Comparison of ENCODE assay signal across 8 cellular contexts in genomic region chr7:92832623-92833023, GRCh38. TPM values are rescaled to one million over a fixed set of nuclear protein-coding genes. Genes with fewer than 3 reads are reported as not detected.
DNase-seq lines count a peak whose midpoint lies in the region; ATAC-seq and TF ChIP-seq lines count a peak whose summit lies in the region.

No MANE protein-coding gene starts in this region.

- TF ChIP-seq CTCF in AG04449 (IDR thresholded peaks at IDR 0.05; ENCODE audit: insufficient read depth, low read length, missing control alignments), result no peak
- TF ChIP-seq CTCF in cardiac fibroblast (IDR thresholded peaks at IDR 0.05; ENCODE audit: low read depth, low read length), result no peak
- TF ChIP-seq CTCF in omental fat pad (IDR thresholded peaks at IDR 0.05), result no peak

- peaks cover 3% of the 10 kb centered on the region; the same call in 1 of the 2 replicates for H3K27me3 ChIP-seq in Karpas-422 (ENCODE audit: low read length)

- no peaks in the 10 kb centered on the region for H3K9me3 ChIP-seq in Karpas-422 (ENCODE audit: low read length)

- H3K79me2 ChIP-seq in Karpas-422 (ENCODE audit: low read length), result peaks cover 66% of the 10 kb centered on the region

- no peaks in the 10 kb centered on the region for H4K20me1 ChIP-seq in Karpas-422 (ENCODE audit: insufficient read depth, low read depth, low read length)

- peak overlapping the region; percentile 84 for H3K4me2 ChIP-seq in Karpas-422 (ENCODE audit: low read depth, low read length, poor library complexity, severe bottlenecking)

- peaks cover 0 to 4% (median 0%) of the 10 kb centered on the region in 3 donors for H3K36me3 Mint-ChIP-seq in naive thymus-derived CD8-positive, alpha-beta T cell

- H3K9me2 ChIP-seq in Karpas-422 (replicated peaks; ENCODE audit: insufficient read depth, low read length), result no peaks in the 10 kb centered on the region

- ATAC-seq in GM19351 (IDR thresholded peaks at IDR 0.05; ENCODE audit: unreplicated experiment) (peak; percentile 3), omental fat pad (ENCODE audit: low FRiP score) (no peak), GM21619 (IDR thresholded peaks at IDR 0.05; ENCODE audit: unreplicated experiment) (no peak)
- ATAC-seq in naive thymus-derived CD8-positive, alpha-beta T cell, result peak; percentile 1 to 3

- CTCF ChIA-PET in AG04449 (lab: Yijun Ruan, JAX), result interaction anchor here (0.7 to 3.7 kb wide), 15 partner anchors 17 to 227 kb away, joined by 3 to 22 read pairs (median 3); no protein-coding TSS in a partner anchor

- peak overlapping the region; percentile 72 for H3K9ac ChIP-seq in Karpas-422 (ENCODE audit: low read length)

- H2AFZ ChIP-seq in Karpas-422 (ENCODE audit: low read length), result peak overlapping the region; percentile 4

- peak overlapping the region; percentile 85 for H3K4me3 ChIP-seq in AG04449 (ENCODE audit: low read depth, low read length)
- peak overlapping the region; percentile 90 for H3K4me3 ChIP-seq in Karpas-422 (ENCODE audit: low read length)
- H3K4me3 ChIP-seq in cardiac fibroblast (replicated peaks in 1 of 2; ENCODE audit: low read depth in 2 of 2, low read length in 2 of 2), result peak overlapping the region; percentile 71 to 88

- H3K9me3 Mint-ChIP-seq in naive thymus-derived CD8-positive, alpha-beta T cell, result no peaks in the 10 kb centered on the region

- peak overlapping the region; percentile 88 to 99 (median 95) for H3K4me3 Mint-ChIP-seq in naive thymus-derived CD8-positive, alpha-beta T cell

- H3K27ac ChIP-seq in Karpas-422 (ENCODE audit: low read length), result peak overlapping the region; percentile 84

- H3K36me3 ChIP-seq in Karpas-422 (ENCODE audit: insufficient read depth, low read length), result peaks cover 9% of the 10 kb centered on the region

- peaks cover 70% of the 10 kb centered on the region for H3K4me1 ChIP-seq in Karpas-422 (ENCODE audit: low read length)

- POLR2A ChIA-PET in AG04449 (lab: Yijun Ruan, JAX), result interaction anchor here (1.0 to 3.8 kb wide), 4 partner anchors 135 to 211 kb away, joined by 4 to 19 read pairs (median 6); no protein-coding TSS in a partner anchor
- POLR2A ChIA-PET in naive thymus-derived CD8-positive, alpha-beta T cell (lab: Charles Lee), result interaction anchor here (0.6 to 2.4 kb wide), 5 partner anchors 132 to 304 kb away, joined by 3 to 8 read pairs (median 3); partner anchors contain the start of genes PEX1 and RBM48

- H3K27me3 Mint-ChIP-seq in naive thymus-derived CD8-positive, alpha-beta T cell, result peaks cover 0 to 12% (median 0%) of the 10 kb centered on the region in 5 donors

- no peak for DNase-seq in AG04449 (ENCODE audit: low read depth, low spot score)
- DNase-seq in Karpas-422, result no peak
- no peak for DNase-seq in cardiac fibroblast (ENCODE audit: low read depth in 2 of 2)
- peak in 1 of 10 donors; percentile 0 for DNase-seq in naive thymus-derived CD8-positive, alpha-beta T cell
- no peak for DNase-seq in omental fat pad (ENCODE audit: low spot score)
- no peak for DNase-seq in NCI-H510A (lab: John Stamatoyannopoulos, UW)

- H3K4me1 Mint-ChIP-seq in naive thymus-derived CD8-positive, alpha-beta T cell, result peaks cover 31 to 59% (median 49%) of the 10 kb centered on the region in 4 donors

- peak overlapping the region; percentile 77 to 95 (median 90) for H3K27ac Mint-ChIP-seq in naive thymus-derived CD8-positive, alpha-beta T cell

RNA-seq across cellular contexts. Expression of gene CDK6, which starts 3.8 kb away (rescaled TPM):
- total RNA-seq in Karpas-422 (2014; rRNA removed; shearing (Covaris generic); ENCODE audit: low replicate concordance), result 49.4 and 65.1 TPM in 2 replicates
- 10 to 100 TPM; 12.4 to 12.9 TPM for total RNA-seq in naive thymus-derived CD8-positive, alpha-beta T cell
- 10 to 100 TPM; 10.1 to 29.4 (median 17.7) TPM for polyA plus RNA-seq in naive thymus-derived CD8-positive, alpha-beta T cell
- total RNA-seq in omental fat pad, result 10 to 100 TPM; 18.9 to 30.3 (median 24.2) TPM

Comparison
In these comparisons a context has a peak if more than half of its experiments do, and no peak if none do; other contexts are left out.
1. ATAC-seq: peak in GM19351 (single experiment) and naive thymus-derived CD8-positive, alpha-beta T cell (2 of 2); none in omental fat pad (single experiment) and GM21619 (single experiment).
2. Peak in every context shown above with its lines, with median percentiles within 50 percentile points of each other: H3K4me3 ChIP-seq.